21 cellular contexts compared by ENCODE assay signal in genomic region chr10:126840736-126841135, GRCh38.
"Had no signal": no experiment of that assay in that cellular context is flagged by ENCODE, and none has a peak within 500 bp of the region (broad histone marks: within the 10 kb centered on the region; RNA-seq: fewer than 3 reads in every experiment).

No MANE protein-coding gene starts in this region.

- H3K27ac ChIP-seq: coronary artery, foreskin keratinocyte, parathyroid adenoma, prostate gland, suprapubic skin, tibial artery, upper lobe of right lung, vagina had no signal

- H2AFZ ChIP-seq: parathyroid adenoma had no signal

- H3K36me3 ChIP-seq: prostate gland, suprapubic skin, tibial artery, upper lobe of right lung, vagina had no signal

- H3K4me3 ChIP-seq: coronary artery, prostate gland, suprapubic skin, tibial artery, upper lobe of right lung, vagina had no signal

- H3K27ac Mint-ChIP-seq: natural killer cell treated with Interleukin-12 subunit alpha and Interleukin-12 subunit beta and Interleukin-15 and Interleukin-18, amount 100 ng/mL, for 72 hours had no signal

- FAIRE-seq: endothelial cell of umbilical vein had no signal

- H3K9me3 Mint-ChIP-seq: endodermal cell; natural killer cell treated with Interleukin-12 subunit alpha and Interleukin-12 subunit beta and Interleukin-15 and Interleukin-18, amount 100 ng/mL, for 72 hours had no signal

- H3K4me1 ChIP-seq: foreskin keratinocyte, prostate gland had no signal

- H3K9ac ChIP-seq: parathyroid adenoma had no signal

- H3K4me3 Mint-ChIP-seq: endodermal cell; natural killer cell treated with Interleukin-12 subunit alpha and Interleukin-12 subunit beta and Interleukin-15 and Interleukin-18, amount 100 ng/mL, for 72 hours had no signal

- DNase-seq: effector CD4-positive, alpha-beta T cell; endodermal cell; erythroblast; foreskin keratinocyte; head of caudate nucleus; hippocampal formation; mesendoderm; occipital lobe; retina; stimulated activated CD4-positive, alpha-beta T cell treated with anti-CD3 and anti-CD28 coated beads, Interleukin-2, amount 100 ng/mL, for 24 hours; stimulated activated naive CD4-positive, alpha-beta T cell treated with Interleukin-2 at 50 U/mL for 16 hours; tibial artery; upper lobe of right lung had no signal

- H3K36me3 Mint-ChIP-seq: natural killer cell treated with Interleukin-12 subunit alpha and Interleukin-12 subunit beta and Interleukin-15 and Interleukin-18, amount 100 ng/mL, for 72 hours had no signal

- H3K27me3 ChIP-seq: suprapubic skin, upper lobe of right lung, vagina had no signal

- H3K9me3 ChIP-seq: prostate gland, suprapubic skin, tibial artery, upper lobe of right lung, vagina had no signal

- H3K79me2 ChIP-seq: parathyroid adenoma had no signal

- ATAC-seq: natural killer cell treated with Interleukin-12 subunit alpha and Interleukin-12 subunit beta and Interleukin-15 and Interleukin-18, amount 100 ng/mL, for 72 hours; sciatic nerve; upper lobe of right lung had no signal
